ENCODE assay signal across 29 cellular contexts in genomic region chr5:6506631-6507030, GRCh38. TPM values are rescaled to one million over a fixed set of nuclear protein-coding genes. Genes with fewer than 3 reads are reported as not detected.
"Had no signal": no experiment of that assay in that cellular context is flagged by ENCODE, and none has a peak within 500 bp of the region (broad histone marks: within the 10 kb centered on the region; RNA-seq: fewer than 3 reads in every experiment).

No MANE protein-coding gene starts in this region.

- H3K36me3 ChIP-seq: adrenal gland, colonic mucosa, gastrocnemius medialis, neural progenitor cell, thoracic aorta, uterus had no signal

- DNase-seq: activated CD4-positive, alpha-beta T cell treated with anti-CD3 and anti-CD28 coated beads for 4 hours; activated CD4-positive, alpha-beta T cell treated with anti-CD3 and anti-CD28 coated beads, Interleukin-2, amount 50 U/mL, for 48 hours; activated naive CD4-positive, alpha-beta T cell; activated T-cell treated with anti-CD3 and anti-CD28 coated beads, Interleukin-2, amount 50 U/mL, for 72 hours; adrenal gland; aorta; body of pancreas; cerebellar nuclear complex; colonic mucosa; effector memory CD4-positive, alpha-beta T cell; erythroblast; gastrocnemius medialis; glutamatergic neuron; kidney; midbrain; naive thymus-derived CD4-positive, alpha-beta T cell; right cardiac atrium; stimulated activated CD4-positive, alpha-beta T cell treated with anti-CD3 and anti-CD28 coated beads, Interleukin-15, amount 100 ng/mL, for 24 hours; stimulated activated naive CD4-positive, alpha-beta T cell; T-helper 9 cell; uterus had no signal

- ATAC-seq: activated naive CD4-positive, alpha-beta T cell treated with anti-CD3 and anti-CD28 coated beads, Interleukin-2, amount 50 U/mL, for 72 hours; activated T-cell treated with anti-CD3 and anti-CD28 coated beads, Interleukin-2, amount 50 U/mL, for 72 hours; body of pancreas; gastrocnemius medialis; naive thymus-derived CD4-positive, alpha-beta T cell; right cardiac atrium had no signal

- H3K9ac ChIP-seq: neural progenitor cell had no signal

- H3K4me1 ChIP-seq: adrenal gland, body of pancreas, colonic mucosa, neural progenitor cell, uterus had no signal

- H3K9me3 Mint-ChIP-seq: T-helper 1 cell treated with Interleukin-12 subunit alpha and Interleukin-12 subunit beta and Interleukin-4 antibody, amounts not matched to agents 30 μg/mL and 1 μg/mL, for 36 hours had no signal

- H3K27me3 ChIP-seq: adrenal gland, body of pancreas, colonic mucosa, gastrocnemius medialis, hepatocyte, neural progenitor cell, uterus had no signal

- H3K36me3 Mint-ChIP-seq: neural progenitor cell, type B pancreatic cell had no signal

- H3K9me3 ChIP-seq: adrenal gland, body of pancreas, colonic mucosa, gastrocnemius medialis, thoracic aorta, uterus had no signal

- H3K27ac ChIP-seq: adrenal gland, body of pancreas, colonic mucosa, gastrocnemius medialis, hepatocyte, neural progenitor cell, thoracic aorta, uterus, VCaP had no signal

- H3K27ac Mint-ChIP-seq: activated naive CD4-positive, alpha-beta T cell treated with anti-CD3 and anti-CD28 coated beads, Interleukin-2, amount 50 U/mL, for 72 hours; activated T-cell treated with anti-CD3 and anti-CD28 coated beads, Interleukin-2, amount 50 U/mL, for 72 hours; naive thymus-derived CD4-positive, alpha-beta T cell; neural progenitor cell; T-helper 1 cell treated with Interleukin-12 subunit alpha and Interleukin-12 subunit beta and Interleukin-4 antibody, amounts not matched to agents 30 μg/mL and 1 μg/mL, for 36 hours; type B pancreatic cell had no signal

- H3K4me3 Mint-ChIP-seq: activated T-cell treated with anti-CD3 and anti-CD28 coated beads, Interleukin-2, amount 50 U/mL, for 72 hours; naive thymus-derived CD4-positive, alpha-beta T cell; neural progenitor cell; T-helper 1 cell treated with Interleukin-12 subunit alpha and Interleukin-12 subunit beta and Interleukin-4 antibody, amounts not matched to agents 30 μg/mL and 1 μg/mL, for 36 hours; type B pancreatic cell had no signal

- H3K4me3 ChIP-seq: adrenal gland, body of pancreas, colonic mucosa, dorsolateral prefrontal cortex, gastrocnemius medialis, hepatocyte, neural progenitor cell, thoracic aorta, uterus had no signal

RNA-seq across cellular contexts. Expression of gene UBE2QL1, which starts 58.0 kb away (rescaled TPM):
- total RNA-seq: activated naive CD4-positive, alpha-beta T cell treated with anti-CD3 and anti-CD28 coated beads, Interleukin-2, amount 50 U/mL, for 72 hours had no signal
- polyA plus RNA-seq: hepatocyte; naive thymus-derived CD4-positive, alpha-beta T cell had no signal
